In the genomic region with DNA sequence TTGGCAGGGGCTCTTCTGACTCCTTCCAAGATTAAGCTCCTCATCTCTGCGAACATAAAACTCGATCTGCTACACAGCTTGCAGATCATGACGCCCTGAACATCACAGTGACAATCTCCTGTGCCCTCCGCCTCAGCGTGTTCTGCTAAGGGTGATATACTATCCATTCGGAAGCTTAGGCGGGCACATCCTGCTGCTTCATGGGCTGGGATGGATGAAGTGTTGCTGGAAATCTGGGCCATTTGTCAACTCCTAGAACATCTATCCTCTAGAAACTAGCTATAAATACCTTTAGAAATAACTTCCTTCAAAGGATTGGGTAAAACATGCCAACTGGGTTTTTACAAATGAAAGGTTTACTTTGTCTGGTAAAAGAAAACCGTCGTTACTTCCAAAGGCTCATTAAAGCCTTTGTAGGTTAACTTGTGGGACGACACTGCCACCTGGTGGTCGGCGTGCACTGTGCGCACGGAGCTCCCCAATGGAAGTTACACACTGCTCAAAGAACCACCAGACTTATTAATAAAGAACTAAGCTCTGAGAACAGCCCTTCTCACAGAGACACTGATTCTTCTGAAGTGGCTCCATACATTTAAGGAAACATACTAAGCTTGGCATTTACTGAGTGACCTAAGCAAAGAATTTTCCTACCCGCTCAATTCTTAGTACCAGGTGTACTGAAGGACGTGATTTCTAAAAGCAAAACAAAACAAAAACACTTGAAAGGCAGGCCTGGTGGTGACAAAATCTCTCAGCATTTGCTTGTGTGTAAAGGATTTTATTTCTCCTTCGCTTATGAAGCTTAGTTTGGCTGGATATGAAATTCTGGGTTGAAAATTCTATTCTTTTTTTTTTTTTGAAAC, we compare ENCODE assay signal across 9 cellular contexts. TPM values are rescaled to one million over a fixed set of nuclear protein-coding genes. Genes with fewer than 3 reads are reported as not detected.
DNase-seq lines count a peak whose midpoint lies in the region; ATAC-seq, FAIRE-seq and TF ChIP-seq lines count a peak whose summit lies in the region.
"Had no signal": no experiment of that assay in that cellular context is flagged by ENCODE, and none has a peak within 500 bp of the region (broad histone marks: within the 10 kb centered on the region; RNA-seq: fewer than 3 reads in every experiment).

No MANE protein-coding gene starts in this region.

- TF ChIP-seq CTCF in coronary artery (IDR thresholded peaks at IDR 0.05) (peak; percentile 91), HepG2 (CRISPR knock-in tag; IDR thresholded peaks at IDR 0.05) (peak; percentile 91)

- peaks cover 6% of the 10 kb centered on the region for H3K4me1 ChIP-seq in CD8-positive, alpha-beta memory T cell (ENCODE audit: insufficient read depth, low read length)
- peaks cover 4% of the 10 kb centered on the region; the same call in 1 of the 2 replicates for H3K4me1 ChIP-seq in HAP-1
- H3K4me1 ChIP-seq in HepG2 (ENCODE audit: insufficient read depth, low read length) = peaks cover 10% of the 10 kb centered on the region

- no peak overlapping the region for H3K4me3 ChIP-seq in CD8-positive, alpha-beta memory T cell (ENCODE audit: low read length)
- no peak overlapping the region for H3K4me3 ChIP-seq in HAP-1
- H3K4me3 ChIP-seq in coronary artery = peak overlapping the region; percentile 24
- H3K4me3 ChIP-seq in HepG2 (replicated peaks in 1 of 3; ENCODE audit: insufficient read depth in 1 of 3, low read depth in 2 of 3, low read length in 3 of 3) = no peak overlapping the region

- TF ChIP-seq POLR2A in HepG2 (IDR thresholded peaks at IDR 0.05; ENCODE audit: insufficient read depth in 1 of 2, low read depth in 2 of 2, low read length in 2 of 2) = no peak

- no peak overlapping the region for H3K9ac ChIP-seq in HepG2 (ENCODE audit: insufficient read depth, low read depth, low read length)

- H3K36me3 Mint-ChIP-seq in CD8-positive, alpha-beta memory T cell = peaks cover 7 to 80% (median 11%) of the 10 kb centered on the region in 3 donors

- no peak overlapping the region for H3K4me2 ChIP-seq in HepG2 (ENCODE audit: low read depth, low read length)

- H4K20me1 ChIP-seq in HepG2 (ENCODE audit: insufficient read depth, low read length) = no peaks in the 10 kb centered on the region

- no TSS peak for BruUV-seq in HepG2 (replicated peaks; lab: Mats Ljungman, UMichigan)

- peaks cover 4 to 11% (median 5%) of the 10 kb centered on the region in 3 donors for H3K4me1 Mint-ChIP-seq in CD8-positive, alpha-beta memory T cell

- no peak overlapping the region for H2AFZ ChIP-seq in HepG2 (ENCODE audit: low read length)

- TF ChIP-seq EP300 in HepG2 (IDR thresholded peaks at IDR 0.05; ENCODE audit: low read depth in 2 of 2, low read length in 2 of 2) (no peak), HepG2 (CRISPR knock-in tag; IDR thresholded peaks at IDR 0.05; ENCODE audit: borderline replicate concordance) (no peak)

- peak overlapping the region in 5 of 8 donors; percentile 24 to 70 (median 61) for H3K27ac Mint-ChIP-seq in CD8-positive, alpha-beta memory T cell
- H3K27ac Mint-ChIP-seq: activated naive CD4-positive, alpha-beta T cell treated with anti-CD3 and anti-CD28 coated beads, Interleukin-2, amount 50 U/mL, for 24 hours had no signal

- peak; percentile 75 to 90 (median 85) for DNase-seq in CD8-positive, alpha-beta memory T cell
- DNase-seq in HAP-1 (ENCODE audit: low spot score in 2 of 2) = peak; percentile 77 to 92
- DNase-seq in NCI-H446 treated with DMSO at 0.1 percent for 48 hours (lab: John Stamatoyannopoulos, UW) = peak; percentile 66
- peak; percentile 94 for DNase-seq in activated CD4-positive, alpha-beta T cell treated with anti-CD3 and anti-CD28 coated beads, Interleukin-2, amount 50 U/mL, for 1 hour
- no peak for DNase-seq in coronary artery (ENCODE audit: low spot score)
- DNase-seq in HepG2 (ENCODE audit: low spot score) = peak; percentile 55
- DNase-seq in stimulated activated CD4-positive, alpha-beta T cell treated with anti-CD3 and anti-CD28 coated beads, Interleukin-2, amount 100 ng/mL, for 48 hours = peak; percentile 89 to 92

- H3K79me2 ChIP-seq in HepG2 (ENCODE audit: insufficient read depth, low read length) = no peaks in the 10 kb centered on the region

- peak; percentile 89 for TF ChIP-seq RAD21 in HepG2 (CRISPR knock-in tag; IDR thresholded peaks at IDR 0.05)

- H3K27me3 ChIP-seq in CD8-positive, alpha-beta memory T cell (ENCODE audit: insufficient read depth, low read length, poor library complexity, severe bottlenecking) = no peaks in the 10 kb centered on the region
- no peaks in the 10 kb centered on the region for H3K27me3 ChIP-seq in HAP-1 (ENCODE audit: low read depth)
- H3K27me3 ChIP-seq in HepG2 (ENCODE audit: control insufficient read depth in 1 of 2, insufficient read depth in 2 of 2, low read length in 2 of 2) = no peaks in the 10 kb centered on the region

- no peaks in the 10 kb centered on the region for H3K9me3 ChIP-seq in CD8-positive, alpha-beta memory T cell (ENCODE audit: low read length)
- no peaks in the 10 kb centered on the region for H3K9me3 ChIP-seq in HAP-1
- no peaks in the 10 kb centered on the region for H3K9me3 ChIP-seq in HepG2 (ENCODE audit: low read length)

- no peak overlapping the region for H3K27ac ChIP-seq in CD8-positive, alpha-beta memory T cell (ENCODE audit: low read depth, low read length)
- H3K27ac ChIP-seq in coronary artery (peak overlapping the region in 1 of 2 donors; percentile 39), HepG2 (ENCODE audit: extremely low read length, insufficient read depth, low read length) (no peak overlapping the region)

- in situ Hi-C loops in HAP-1 (cut with MboI; ENCODE audit: low sequenced_read_pairs) (loop anchor here (5.0 kb wide), 2 partner anchors 148 to 293 kb away; no protein-coding TSS in a partner anchor), HepG2 (cut with HindIII; ENCODE audit: extremely low pct_ligation_motif_present, low pct_unique_long_range_greater_than_20kb) (loop anchor here (5.0 kb wide), 2 partner anchors 148 to 293 kb away; no protein-coding TSS in a partner anchor)

- WGBS in HepG2 (ENCODE audit: low lambda C conversion rate) = 54% methylated on average over 17 of the region's 17 CpGs

- CTCF ChIA-PET in CD8-positive, alpha-beta memory T cell (lab: Charles Lee) = interaction anchor here (0.6 to 4.1 kb wide), 50 partner anchors 9 to 1619 kb away, joined by 3 to 161 read pairs (median 4); a partner anchor contains a TSS
- CTCF ChIA-PET in HepG2 (lab: Yijun Ruan, JAX; ENCODE audit: low intra/inter-chr PET ratio, low total read pairs) = interaction anchor here (0.8 to 4.4 kb wide), 4 partner anchors 95 to 306 kb away, joined by 3 to 88 read pairs (median 5); no protein-coding TSS in a partner anchor

- H3K27me3 Mint-ChIP-seq in CD8-positive, alpha-beta memory T cell = no peaks in the 10 kb centered on the region
- H3K27me3 Mint-ChIP-seq: activated naive CD4-positive, alpha-beta T cell treated with anti-CD3 and anti-CD28 coated beads, Interleukin-2, amount 50 U/mL, for 24 hours had no signal

- H3K4me3 Mint-ChIP-seq in CD8-positive, alpha-beta memory T cell = no peak overlapping the region
- H3K4me3 Mint-ChIP-seq: activated naive CD4-positive, alpha-beta T cell treated with anti-CD3 and anti-CD28 coated beads, Interleukin-2, amount 50 U/mL, for 24 hours had no signal

- ATAC-seq in HepG2 = peak; percentile 94
- ATAC-seq in HG03460 (IDR thresholded peaks at IDR 0.05; ENCODE audit: unreplicated experiment) = no peak

- H3K9me3 Mint-ChIP-seq in CD8-positive, alpha-beta memory T cell = no peaks in the 10 kb centered on the region
- H3K9me3 Mint-ChIP-seq: activated naive CD4-positive, alpha-beta T cell treated with anti-CD3 and anti-CD28 coated beads, Interleukin-2, amount 50 U/mL, for 24 hours had no signal

- POLR2A ChIA-PET in CD8-positive, alpha-beta memory T cell (lab: Charles Lee) = interaction anchor here (0.6 to 1.6 kb wide), 2 partner anchors 144 to 275 kb away, joined by 3 to 20 read pairs; no protein-coding TSS in a partner anchor
- POLR2A ChIA-PET in HepG2 (lab: Yijun Ruan, JAX) = interaction anchor here (1.0 to 1.3 kb wide), 3 partner anchors 102 to 144 kb away, joined by 3 to 6 read pairs (median 3); no protein-coding TSS in a partner anchor

- peak; percentile 91 for FAIRE-seq in HepG2 (lab: Jason Lieb, UNC)

- intact Hi-C loops in HepG2 (cut with micrococcal nuclease; ENCODE audit: unreplicated experiment) = loop anchor here (1.0 to 5.0 kb wide), 2 partner anchors 144 to 288 kb away; no protein-coding TSS in a partner anchor

- H3K36me3 ChIP-seq in CD8-positive, alpha-beta memory T cell (ENCODE audit: insufficient read depth, low read length) = peaks cover 5% of the 10 kb centered on the region
- H3K36me3 ChIP-seq in HAP-1 (replicated peaks) (no peaks in the 10 kb centered on the region; the same call in 1 of the 2 replicates), HepG2 (replicated peaks in 1 of 2; ENCODE audit: control insufficient read depth in 1 of 2, insufficient read depth in 2 of 2, low read length in 2 of 2) (peaks cover 4 to 13% of the 10 kb centered on the region in 2 experiments; a peak in 3 of 5 replicates)

RNA-seq across cellular contexts. Expression of a gene that starts 21.5 kb away (rescaled TPM):
- 1 to 10 TPM; 5.7 to 6.5 TPM for total RNA-seq in CD8-positive, alpha-beta memory T cell
- polyA plus RNA-seq in CD8-positive, alpha-beta memory T cell = 7.6 TPM
- 7.2 and 14.2 TPM in 2 replicates for total RNA-seq in HepG2 (2016; rRNA removed; fragmentation: Illumina TruSeq; extraction: Trizol)
- 8.0 and 8.7 TPM in 2 replicates for total RNA-seq in HepG2 (2016; cell fraction: cytosol; rRNA removed; fragmentation: Illumina TruSeq; extraction: Trizol; ENCODE audit: low read depth)
- total RNA-seq in HepG2 (2016; cell fraction: insoluble cytoplasmic fraction; rRNA removed; fragmentation: Illumina TruSeq; extraction: Trizol) = 8.0 and 14.5 TPM in 2 replicates
- 14.1 and 16.1 TPM in 2 replicates for total RNA-seq in HepG2 (2016; cell fraction: membrane; rRNA removed; fragmentation: Illumina TruSeq; extraction: Trizol)
- 15.5 and 18.8 TPM in 2 replicates for total RNA-seq in HepG2 (2016; cell fraction: nucleus; rRNA removed; fragmentation: Illumina TruSeq; extraction: Trizol)
- 136 and 160 TPM in 2 replicates for polyA plus RNA-seq in HepG2 (2011; rRNA removed)
- polyA plus RNA-seq in HepG2 (2011; cell fraction: cytosol; rRNA removed) = 115 and 149 TPM in 2 replicates
- 402 and 439 TPM in 2 replicates for polyA plus RNA-seq in HepG2 (2011; cell fraction: nucleus; rRNA removed)
- polyA plus RNA-seq in HepG2 (2012) = 73.6 and 103 TPM in 2 replicates
- 7.6 and 9.3 TPM in 2 replicates for polyA plus RNA-seq in HepG2 (2016; cell fraction: cytosol; fragmentation: Illumina TruSeq; extraction: Trizol; ENCODE audit: low read depth)
- polyA plus RNA-seq in HepG2 (2016; cell fraction: insoluble cytoplasmic fraction; fragmentation: Illumina TruSeq; extraction: Trizol; ENCODE audit: low read depth) = 10.4 and 11.5 TPM in 2 replicates
- 13.7 and 16.7 TPM in 2 replicates for polyA plus RNA-seq in HepG2 (2016; cell fraction: membrane; fragmentation: Illumina TruSeq; extraction: Trizol; ENCODE audit: low read depth)
- 27.6 and 41.2 TPM in 2 replicates for polyA plus RNA-seq in HepG2 (2016; cell fraction: nucleus; fragmentation: Illumina TruSeq; extraction: Trizol; ENCODE audit: insufficient read depth, low read depth)
- polyA minus RNA-seq in HepG2 (2011; rRNA and poly(A)+ RNA removed; ENCODE audit: low replicate concordance) = 202 TPM in 1 of 2 replicates, not detected in the other
- polyA minus RNA-seq in HepG2 (2011; cell fraction: cytosol; rRNA and poly(A)+ RNA removed) = 42.4 and 44.5 TPM in 2 replicates
- polyA minus RNA-seq in HepG2 (2011; cell fraction: nucleus; rRNA and poly(A)+ RNA removed) = 135 and 155 TPM in 2 replicates
